Comparison of ENCODE assay signal across 1 cellular context in the genomic region with DNA sequence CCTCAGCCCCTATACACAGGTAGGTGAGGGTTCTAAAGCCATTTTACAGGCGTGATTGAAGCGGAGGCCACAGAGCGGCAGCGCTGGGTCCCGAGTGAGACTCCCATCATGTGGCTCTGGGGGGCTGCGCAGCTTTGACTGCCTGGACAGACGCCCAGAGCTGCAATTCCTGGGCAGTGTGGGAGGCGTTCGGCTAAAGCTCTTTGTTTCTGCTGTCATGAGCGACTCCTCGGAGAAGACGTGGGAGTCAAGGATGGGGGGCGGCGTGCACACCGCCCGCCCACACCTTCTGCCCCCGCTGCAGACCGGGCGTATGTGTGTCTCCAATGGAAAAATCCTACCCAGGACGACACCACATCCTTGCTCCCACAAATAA.
TF ChIP-seq lines count a peak whose summit lies in the region.

No MANE protein-coding gene starts in this region.

TF ChIP-seq in HepG2, 621 proteins besides CTCF, POLR2A, EP300 and RAD21 (continued from another document):
- TF ChIP-seq, protein P1, sequence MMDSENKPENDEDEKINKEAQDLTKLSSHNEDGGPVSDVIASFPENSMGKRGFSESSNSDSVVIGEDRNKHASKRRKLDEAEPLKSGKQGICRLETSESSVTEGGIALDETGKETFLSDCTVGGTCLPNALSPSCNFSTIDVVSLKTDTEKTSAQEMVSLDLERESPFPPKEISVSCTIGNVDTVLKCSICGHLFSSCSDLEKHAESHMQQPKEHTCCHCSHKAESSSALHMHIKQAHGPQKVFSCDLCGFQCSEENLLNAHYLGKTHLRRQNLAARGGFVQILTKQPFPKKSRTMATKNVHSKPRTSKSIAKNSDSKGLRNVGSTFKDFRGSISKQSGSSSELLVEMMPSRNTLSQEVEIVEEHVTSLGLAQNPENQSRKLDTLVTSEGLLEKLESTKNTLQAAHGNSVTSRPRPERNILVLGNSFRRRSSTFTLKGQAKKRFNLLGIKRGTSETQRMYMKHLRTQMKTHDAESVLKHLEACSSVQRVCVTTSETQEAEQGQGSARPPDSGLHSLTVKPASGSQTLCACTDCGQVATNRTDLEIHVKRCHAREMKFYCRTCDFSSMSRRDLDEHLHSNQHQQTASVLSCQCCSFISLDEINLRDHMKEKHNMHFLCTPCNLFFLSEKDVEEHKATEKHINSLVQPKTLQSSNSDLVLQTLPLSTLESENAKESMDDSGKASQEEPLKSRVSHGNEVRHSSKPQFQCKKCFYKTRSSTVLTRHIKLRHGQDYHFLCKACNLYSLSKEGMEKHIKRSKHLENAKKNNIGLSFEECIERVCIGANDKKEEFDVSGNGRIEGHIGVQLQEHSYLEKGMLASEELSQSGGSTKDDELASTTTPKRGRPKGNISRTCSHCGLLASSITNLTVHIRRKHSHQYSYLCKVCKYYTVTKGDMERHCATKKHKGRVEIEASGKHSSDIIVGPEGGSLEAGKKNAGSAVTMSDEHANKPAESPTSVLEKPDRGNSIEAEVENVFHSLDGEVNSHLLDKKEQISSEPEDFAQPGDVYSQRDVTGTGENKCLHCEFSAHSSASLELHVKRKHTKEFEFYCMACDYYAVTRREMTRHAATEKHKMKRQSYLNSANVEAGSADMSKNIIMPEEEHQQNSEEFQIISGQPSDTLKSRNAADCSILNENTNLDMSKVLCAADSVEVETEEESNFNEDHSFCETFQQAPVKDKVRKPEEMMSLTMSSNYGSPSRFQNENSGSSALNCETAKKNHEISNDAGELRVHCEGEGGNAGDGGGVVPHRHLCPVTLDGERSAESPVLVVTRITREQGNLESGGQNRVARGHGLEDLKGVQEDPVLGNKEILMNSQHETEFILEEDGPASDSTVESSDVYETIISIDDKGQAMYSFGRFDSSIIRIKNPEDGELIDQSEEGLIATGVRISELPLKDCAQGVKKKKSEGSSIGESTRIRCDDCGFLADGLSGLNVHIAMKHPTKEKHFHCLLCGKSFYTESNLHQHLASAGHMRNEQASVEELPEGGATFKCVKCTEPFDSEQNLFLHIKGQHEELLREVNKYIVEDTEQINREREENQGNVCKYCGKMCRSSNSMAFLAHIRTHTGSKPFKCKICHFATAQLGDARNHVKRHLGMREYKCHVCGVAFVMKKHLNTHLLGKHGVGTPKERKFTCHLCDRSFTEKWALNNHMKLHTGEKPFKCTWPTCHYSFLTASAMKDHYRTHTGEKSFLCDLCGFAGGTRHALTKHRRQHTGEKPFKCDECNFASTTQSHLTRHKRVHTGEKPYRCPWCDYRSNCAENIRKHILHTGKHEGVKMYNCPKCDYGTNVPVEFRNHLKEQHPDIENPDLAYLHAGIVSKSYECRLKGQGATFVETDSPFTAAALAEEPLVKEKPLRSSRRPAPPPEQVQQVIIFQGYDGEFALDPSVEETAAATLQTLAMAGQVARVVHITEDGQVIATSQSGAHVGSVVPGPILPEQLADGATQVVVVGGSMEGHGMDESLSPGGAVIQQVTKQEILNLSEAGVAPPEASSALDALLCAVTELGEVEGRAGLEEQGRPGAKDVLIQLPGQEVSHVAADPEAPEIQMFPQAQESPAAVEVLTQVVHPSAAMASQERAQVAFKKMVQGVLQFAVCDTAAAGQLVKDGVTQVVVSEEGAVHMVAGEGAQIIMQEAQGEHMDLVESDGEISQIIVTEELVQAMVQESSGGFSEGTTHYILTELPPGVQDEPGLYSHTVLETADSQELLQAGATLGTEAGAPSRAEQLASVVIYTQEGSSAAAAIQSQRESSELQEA (CRISPR knock-in tag; IDR thresholded peaks at IDR 0.05; ENCODE audit: not compliant biosample characterization): no peak
- TF ChIP-seq, protein P2, sequence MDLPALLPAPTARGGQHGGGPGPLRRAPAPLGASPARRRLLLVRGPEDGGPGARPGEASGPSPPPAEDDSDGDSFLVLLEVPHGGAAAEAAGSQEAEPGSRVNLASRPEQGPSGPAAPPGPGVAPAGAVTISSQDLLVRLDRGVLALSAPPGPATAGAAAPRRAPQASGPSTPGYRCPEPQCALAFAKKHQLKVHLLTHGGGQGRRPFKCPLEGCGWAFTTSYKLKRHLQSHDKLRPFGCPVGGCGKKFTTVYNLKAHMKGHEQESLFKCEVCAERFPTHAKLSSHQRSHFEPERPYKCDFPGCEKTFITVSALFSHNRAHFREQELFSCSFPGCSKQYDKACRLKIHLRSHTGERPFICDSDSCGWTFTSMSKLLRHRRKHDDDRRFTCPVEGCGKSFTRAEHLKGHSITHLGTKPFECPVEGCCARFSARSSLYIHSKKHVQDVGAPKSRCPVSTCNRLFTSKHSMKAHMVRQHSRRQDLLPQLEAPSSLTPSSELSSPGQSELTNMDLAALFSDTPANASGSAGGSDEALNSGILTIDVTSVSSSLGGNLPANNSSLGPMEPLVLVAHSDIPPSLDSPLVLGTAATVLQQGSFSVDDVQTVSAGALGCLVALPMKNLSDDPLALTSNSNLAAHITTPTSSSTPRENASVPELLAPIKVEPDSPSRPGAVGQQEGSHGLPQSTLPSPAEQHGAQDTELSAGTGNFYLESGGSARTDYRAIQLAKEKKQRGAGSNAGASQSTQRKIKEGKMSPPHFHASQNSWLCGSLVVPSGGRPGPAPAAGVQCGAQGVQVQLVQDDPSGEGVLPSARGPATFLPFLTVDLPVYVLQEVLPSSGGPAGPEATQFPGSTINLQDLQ (CRISPR knock-in tag; IDR thresholded peaks at IDR 0.05): no peak
- TF ChIP-seq SMAD1 (CRISPR knock-in tag; IDR thresholded peaks at IDR 0.05; ENCODE audit: borderline replicate concordance, low read depth) (no peak), XRCC5 (optimal IDR thresholded peaks at IDR 0.05; ENCODE audit: low read length) (no peak), STAG1 (CRISPR knock-in tag; IDR thresholded peaks at IDR 0.05) (no peak), ZNF879 (CRISPR knock-in tag; IDR thresholded peaks at IDR 0.05) (no peak), ZNF564 (CRISPR knock-in tag; IDR thresholded peaks at IDR 0.05) (no peak), ZNF274 (CRISPR knock-in tag; IDR thresholded peaks at IDR 0.05) (no peak)
